8 cellular contexts compared by ENCODE assay signal in the genomic region with DNA sequence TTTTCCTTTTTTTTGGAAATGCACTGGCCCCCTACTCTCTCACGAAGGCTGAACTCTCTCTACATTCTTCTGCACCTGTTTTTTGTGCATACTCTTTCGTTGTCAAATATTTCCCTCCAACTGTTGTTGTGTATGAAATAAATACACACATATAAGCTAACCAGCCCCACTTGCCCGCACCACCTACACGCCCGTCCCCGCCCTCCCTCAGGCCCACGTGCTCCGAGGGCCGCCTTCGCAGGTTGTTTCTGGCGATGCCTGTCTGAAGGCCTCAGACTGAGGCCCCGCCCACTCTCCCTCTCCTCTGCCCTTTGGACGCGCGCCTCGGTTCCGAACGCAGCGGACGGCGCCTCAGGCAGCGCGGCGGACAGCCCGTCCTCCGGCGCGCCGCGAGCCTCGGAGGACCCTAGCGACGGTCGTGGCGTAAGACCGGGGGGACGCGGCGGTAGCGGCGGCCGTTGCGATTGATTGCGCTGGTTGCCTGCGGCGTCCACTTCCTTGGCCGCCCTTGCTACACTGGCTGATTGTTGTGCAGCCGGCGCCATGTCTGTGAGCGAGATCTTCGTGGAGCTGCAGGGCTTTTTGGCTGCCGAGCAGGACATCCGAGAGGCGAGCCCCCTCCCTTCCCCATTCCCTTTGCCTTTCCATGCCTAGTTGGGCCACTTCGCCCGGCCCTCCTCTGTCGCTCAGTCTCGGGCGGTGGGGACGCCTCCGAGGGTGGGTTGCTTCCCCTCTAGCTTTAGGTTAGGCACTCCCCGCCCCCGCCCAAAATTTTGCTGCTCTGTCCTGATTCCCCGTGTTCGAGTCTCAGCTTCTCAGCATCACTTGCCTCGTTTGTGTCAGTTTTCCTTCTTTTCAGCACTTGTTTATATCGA. TPM values are rescaled to one million over a fixed set of nuclear protein-coding genes. Genes with fewer than 3 reads are reported as not detected.
DNase-seq lines count a peak whose midpoint lies in the region; ATAC-seq and TF ChIP-seq lines count a peak whose summit lies in the region.

A gene (plus strand): TSS at position 415 of the 875 bp plus-strand sequence. CDS start 129 bp downstream, at position 544.

- ATAC-seq in HG03432 (IDR thresholded peaks at IDR 0.05; ENCODE audit: unreplicated experiment): peak; percentile 100

- DNase-seq in Ammon's horn (ENCODE audit: low spot score): peak; percentile 98
- DNase-seq in NCI-H460 (ENCODE audit: extremely low read depth, low read depth): peak; percentile 97
- DNase-seq in activated CD4-positive, CD25-positive, alpha-beta regulatory T cell treated with anti-CD3 and anti-CD28 coated beads, Interleukin-2, amount 50 U/mL, for 72 hours: peak; percentile 97
- peak; percentile 97 for DNase-seq in cerebellar cortex (ENCODE audit: low spot score)
- peak; percentile 98 for DNase-seq in islet precursor cell
- peak; percentile 97 for DNase-seq in stimulated activated CD4-positive, alpha-beta T cell treated with anti-CD3 and anti-CD28 coated beads, Interleukin-12 subunit alpha, Interleukin-12 subunit beta, amount 100 ng/mL, for 4 hours

- TF ChIP-seq POLR2A in GM19193 (IDR thresholded peaks at IDR 0.05; ENCODE audit: extremely low read depth, insufficient read depth, insufficient read length): peak; percentile 79

RNA-seq across cellular contexts. Expression of the gene that starts here (rescaled TPM):
- total RNA-seq in NCI-H460 (2014; rRNA removed; shearing (Covaris generic)): 78.4 and 89.7 TPM in 2 replicates
- 56.0 and 92.5 TPM in 2 replicates for polyA plus RNA-seq in NCI-H460 (2014; cell fraction: nucleus; rRNA removed)

Comparison
In these comparisons a context has a peak if more than half of its experiments do, and no peak if none do; other contexts are left out.
1. Peak in every context shown above with its lines: DNase-seq and ATAC-seq.